Comparison of ENCODE assay signal across 15 cellular contexts in the genomic region with DNA sequence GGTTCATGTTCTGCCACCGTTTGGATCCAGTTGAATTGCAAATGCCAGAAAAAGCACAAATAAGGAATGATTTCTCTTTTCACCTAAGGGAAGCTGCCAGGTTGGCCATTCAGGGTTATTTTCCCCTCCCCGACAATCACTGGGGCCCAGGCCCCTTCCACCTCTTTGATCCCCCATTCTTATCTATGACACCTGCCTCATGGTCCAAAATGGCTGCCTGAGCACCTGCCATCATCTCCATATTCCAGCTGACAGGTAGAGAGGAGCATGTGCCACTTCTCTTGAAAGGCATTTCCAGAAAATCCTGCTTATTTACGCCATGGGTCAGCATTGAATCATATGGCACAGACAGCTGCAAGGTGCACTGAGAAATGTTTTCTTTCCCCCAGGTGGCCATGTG. TPM values are rescaled to one million over a fixed set of nuclear protein-coding genes. Genes with fewer than 3 reads are reported as not detected.
A peak's percentile ranks its signal among the peaks of the same experiment; 100 is the strongest.
DNase-seq lines count a peak whose midpoint lies in the region; ATAC-seq, FAIRE-seq and TF ChIP-seq lines count a peak whose summit lies in the region.
"Had no signal": no experiment of that assay in that cellular context is flagged by ENCODE, and none has a peak within 500 bp of the region (broad histone marks: within the 10 kb centered on the region; RNA-seq: fewer than 3 reads in every experiment).

No MANE protein-coding gene starts in this region.

- H3K4me1 ChIP-seq in HEK293 (ENCODE audit: control insufficient read depth, insufficient read depth, low read length) (no peaks in the 10 kb centered on the region; the same call in 1 of the 2 replicates), H1 (replicated peaks in 1 of 4; ENCODE audit: control insufficient read depth in 3 of 4, insufficient read depth in 4 of 4, low read length in 3 of 4) (peaks cover 0 to 2% (median 0%) of the 10 kb centered on the region in 4 experiments; a peak in 3 of 7 replicates), neural progenitor cell (no peaks in the 10 kb centered on the region)

- no peak overlapping the region for H2BK120ac ChIP-seq in H1 (replicated peaks; ENCODE audit: low read depth, low read length)

- H3K4me3 Mint-ChIP-seq in WTC11 (no peak overlapping the region), neural progenitor cell (no peak overlapping the region)
- H3K4me3 Mint-ChIP-seq: CD4-positive, alpha-beta memory T cell; H9 had no signal

- H3K27ac Mint-ChIP-seq in WTC11 = no peak overlapping the region
- no peak overlapping the region for H3K27ac Mint-ChIP-seq in neural progenitor cell
- H3K27ac Mint-ChIP-seq: CD4-positive, alpha-beta memory T cell had no signal

- H3F3A ChIP-seq in neural progenitor cell (ENCODE audit: low read depth) = no peaks in the 10 kb centered on the region

- H2AFZ ChIP-seq in H1 (ENCODE audit: low read length) (no peak overlapping the region), neural progenitor cell (replicated peaks) (no peak overlapping the region)

- H3K36me3 Mint-ChIP-seq in WTC11 (peaks cover 16% of the 10 kb centered on the region), neural progenitor cell (peaks cover 10% of the 10 kb centered on the region)

- H3K4me1 Mint-ChIP-seq in WTC11 (peaks cover 19% of the 10 kb centered on the region), neural progenitor cell (peaks cover 4% of the 10 kb centered on the region)
- H3K4me1 Mint-ChIP-seq: CD4-positive, alpha-beta memory T cell had no signal

- no peak overlapping the region for H3K18ac ChIP-seq in H1 (ENCODE audit: extremely low read depth, low read length)

- H4K91ac ChIP-seq in H1 (replicated peaks; ENCODE audit: insufficient read length, low read length) = no peak overlapping the region

- H3K4ac ChIP-seq in H1 (replicated peaks; ENCODE audit: insufficient read length, low read depth, low read length) = no peak overlapping the region

- H4K5ac ChIP-seq in H1 (ENCODE audit: insufficient read length, low read depth, low read length) = no peak overlapping the region

- H2AK5ac ChIP-seq in H1 (ENCODE audit: low read depth, low read length) = no peak overlapping the region

- H3K27me3 Mint-ChIP-seq in WTC11 (ENCODE audit: low read depth) (no peaks in the 10 kb centered on the region), neural progenitor cell (ENCODE audit: insufficient read depth, low read depth) (no peaks in the 10 kb centered on the region)

- H3K9me3 Mint-ChIP-seq in WTC11 (peaks cover 5% of the 10 kb centered on the region), neural progenitor cell (no peaks in the 10 kb centered on the region)
- H3K9me3 Mint-ChIP-seq: H9 had no signal

- no peak for TF ChIP-seq RAD21 in H1 (IDR thresholded peaks at IDR 0.05 in 1 of 2, conservative IDR thresholded peaks at IDR 0.05 in 1 of 2; ENCODE audit: low read depth in 2 of 2, low read length in 2 of 2)

- no peak overlapping the region for H3K56ac ChIP-seq in H1 (replicated peaks; ENCODE audit: insufficient read length, low read depth, low read length)

- H3K79me2 ChIP-seq in H1 (ENCODE audit: control insufficient read depth in 1 of 2, insufficient read depth in 2 of 2, low read length in 2 of 2) (peaks cover 6 to 86% of the 10 kb centered on the region in 2 experiments; a peak in 3 of 4 replicates), neural progenitor cell (ENCODE audit: low read depth) (peaks cover 99% of the 10 kb centered on the region)

- H2BK12ac ChIP-seq in H1 (ENCODE audit: low read depth, low read length) = no peak overlapping the region

- TF ChIP-seq EP300 in H1 (IDR thresholded peaks at IDR 0.05; ENCODE audit: borderline replicate concordance in 1 of 2, low read depth in 2 of 2, low read length in 2 of 2) = no peak

- no peak overlapping the region for H3K27ac ChIP-seq in HEK293 (ENCODE audit: extremely low read depth, low read depth, low read length)
- no peak overlapping the region for H3K27ac ChIP-seq in H1 (ENCODE audit: low read depth, low read length)
- H3K27ac ChIP-seq in neural progenitor cell = no peak overlapping the region

- H3K9ac ChIP-seq in H1 (replicated peaks in 1 of 4; ENCODE audit: extremely low read depth in 1 of 4, low read depth in 3 of 4, low read length in 3 of 4) = no peak overlapping the region
- H3K9ac ChIP-seq in neural progenitor cell = no peak overlapping the region

- peaks cover 48 to 55% of the 10 kb centered on the region in 2 experiments for H4K20me1 ChIP-seq in H1 (replicated peaks in 1 of 2; ENCODE audit: control insufficient read depth in 1 of 2, insufficient read depth in 2 of 2, low read length in 2 of 2)
- H4K20me1 ChIP-seq in neural progenitor cell (ENCODE audit: low read depth) = peaks cover 100% of the 10 kb centered on the region

- H2BK20ac ChIP-seq in H1 (ENCODE audit: low read length) = no peak overlapping the region

- H3K9me3 ChIP-seq in HEK293 (ENCODE audit: control insufficient read depth, insufficient read depth, low read depth, low read length) (no peaks in the 10 kb centered on the region), H1 (ENCODE audit: insufficient read depth in 2 of 2, low read depth in 1 of 2, low read length in 1 of 2) (no peaks in the 10 kb centered on the region), neural progenitor cell (ENCODE audit: low read depth) (no peaks in the 10 kb centered on the region)

- H3K4me2 ChIP-seq in H1 (ENCODE audit: insufficient read depth in 1 of 2, low read depth in 2 of 2, low read length in 2 of 2) = no peak overlapping the region
- no peak overlapping the region for H3K4me2 ChIP-seq in neural progenitor cell

- no peak for ATAC-seq in WTC11

- POLR2A ChIA-PET in HEK293 (lab: Yijun Ruan, JAX) = no interaction called here
- POLR2A ChIA-PET in WTC11 (lab: Charles Lee) = no interaction called here
- POLR2A ChIA-PET in H1 (lab: Charles Lee; ENCODE audit: partially characterized antibody) = no interaction called here

- TF ChIP-seq CTCF in HEK293 (tag by site-specific recombination; IDR thresholded peaks at IDR 0.05) (no peak), WTC11 (IDR thresholded peaks at IDR 0.05) (no peak), H1 (IDR thresholded peaks at IDR 0.05; ENCODE audit: control extremely low read depth in 1 of 3, insufficient read depth in 1 of 3, low read depth in 1 of 3, low read length in 3 of 3) (no peak), neural progenitor cell (IDR thresholded peaks at IDR 0.05) (no peak)

- no peak for TF ChIP-seq POLR2A in H1 (IDR thresholded peaks at IDR 0.05; ENCODE audit: control extremely low read depth in 1 of 2, low read depth in 2 of 2, low read length in 2 of 2)

- no peak for FAIRE-seq in H1 (lab: Jason Lieb, UNC)

- WGBS in H1 (ENCODE audit: extremely low coverage in 1 of 2, insufficient coverage in 1 of 2, insufficient read length in 1 of 2, insufficient replicate concordance in 2 of 2, low coverage in 1 of 2, low lambda C conversion rate in 2 of 2, missing lambda C conversion rate in 1 of 2), 2 experiments = 84% methylated on average over 3 of the region's 3 CpGs; no CpG with 5 or more reads in 1 of the 2 experiments

- no peak overlapping the region for H2BK15ac ChIP-seq in H1 (ENCODE audit: low read length)

- H3K23ac ChIP-seq in H1 (ENCODE audit: insufficient read length) = no peak overlapping the region

- peaks cover 18% of the 10 kb centered on the region for H3K79me1 ChIP-seq in H1 (ENCODE audit: low read depth, low read length)

- 0 out of 2 replicates have a peak overlapping the region, but pooled peaks have one; percentile 41 for H2BK5ac ChIP-seq in H1 (ENCODE audit: low read depth, low read length)

- no peak overlapping the region for H3K4me3 ChIP-seq in HEK293 (ENCODE audit: low read depth, low read length)
- no peak overlapping the region for H3K4me3 ChIP-seq in H1 (ENCODE audit: extremely low read depth in 1 of 4, insufficient read depth in 2 of 4, low read depth in 3 of 4, low read length in 4 of 4)
- no peak overlapping the region for H3K4me3 ChIP-seq in neural progenitor cell

- DNase-seq in WTC11 (ENCODE audit: low spot score) = no peak
- DNase-seq in H1 (ENCODE audit: low read depth in 1 of 2, low spot score in 2 of 2) = no peak
- no peak for DNase-seq in activated naive CD4-positive, alpha-beta T cell (lab: John Stamatoyannopoulos, UW)
- no peak for DNase-seq in neural progenitor cell (ENCODE audit: low spot score)
- DNase-seq in NCI-H1417 (lab: John Stamatoyannopoulos, UW) = no peak
- DNase-seq: C1 segment of cervical spinal cord; Calu3; CD4-positive, alpha-beta memory T cell; COR-L47; DMS53; DMS79 treated with DMSO at 0.1 percent for 48 hours; GF-D8; GOT3; H9 had no signal

- H3K36me3 ChIP-seq in HEK293 (ENCODE audit: control insufficient read depth in 2 of 2, insufficient read depth in 1 of 2, low read length in 2 of 2) = no peaks in the 10 kb centered on the region
- peaks cover 4 to 10% (median 8%) of the 10 kb centered on the region in 4 experiments; a peak in 4 of 8 replicates for H3K36me3 ChIP-seq in H1 (ENCODE audit: control insufficient read depth in 2 of 4, insufficient read depth in 4 of 4, low read length in 3 of 4)
- H3K36me3 ChIP-seq in neural progenitor cell = no peaks in the 10 kb centered on the region

- no peak overlapping the region for H3K14ac ChIP-seq in H1 (ENCODE audit: insufficient read length)

- H3K27me3 ChIP-seq in H1 (replicated peaks in 1 of 4; ENCODE audit: control insufficient read depth in 3 of 4, extremely low read depth in 1 of 4, insufficient read depth in 3 of 4, low read length in 3 of 4) (no peaks in the 10 kb centered on the region), neural progenitor cell (no peaks in the 10 kb centered on the region)

- H4K8ac ChIP-seq in H1 (ENCODE audit: extremely low read depth, insufficient read depth, low read length) = no peak overlapping the region

- CTCF ChIA-PET in HEK293 (lab: Yijun Ruan, JAX) = interaction anchor here (0.6 kb wide), 1 partner anchor 100 kb away, joined by 3 read pairs; no protein-coding TSS in a partner anchor
- CTCF ChIA-PET in WTC11 (lab: Charles Lee) = no interaction called here
- CTCF ChIA-PET in H1 (lab: Charles Lee; ENCODE audit: partially characterized antibody) = interaction anchor here (0.7 to 1.8 kb wide), 2 partner anchors 9 to 35 kb away, joined by 3 to 5 read pairs; no protein-coding TSS in a partner anchor

- no peaks in the 10 kb centered on the region for H3K23me2 ChIP-seq in H1 (ENCODE audit: low read depth, low read length)

TF ChIP-seq in H1, 55 proteins besides CTCF, POLR2A, EP300 and RAD21 (continues in another document):
- no peak for TF ChIP-seq SP4 (IDR thresholded peaks at IDR 0.05; ENCODE audit: low read length)
- TF ChIP-seq CBX5 (IDR thresholded peaks at IDR 0.05; ENCODE audit: low read depth, low read length) = no peak

RNA-seq across cellular contexts. Expression of gene PTPRS, which starts 15.7 kb away (rescaled TPM):
- total RNA-seq in WTC11 (2021) (201 to 253 TPM (median 244 TPM) in 3 replicates), neural progenitor cell (ENCODE audit: low replicate concordance) (167 and 403 TPM in 2 replicates)
- 218 and 223 TPM in 2 replicates for total RNA-seq in H1 (2021; fragmentation: NEBNext Ultra II Directional; extraction: Animal tissue kit (Norgen Biotek cat#: 25700))
- polyA plus RNA-seq in H1 (2011; rRNA removed) = 96.8 and 146 TPM in 2 replicates
- 87.7 TPM for polyA plus RNA-seq in H1 (2011; cell fraction: cytosol; rRNA removed)
- 278 TPM for polyA plus RNA-seq in H1 (2011; cell fraction: nucleus; rRNA removed)
- 73.0 to 132 TPM (median 116 TPM) in 4 replicates for polyA plus RNA-seq in H1 (2012, experiment 1 of 2)
- 60.0 TPM for polyA plus RNA-seq in H1 (2012, experiment 2 of 2)
- polyA plus RNA-seq in H1 (2013, experiment 1 of 2) = 124 TPM
- polyA plus RNA-seq in H1 (2013, experiment 2 of 2) = 122 TPM
- polyA minus RNA-seq in H1 (2011; rRNA and poly(A)+ RNA removed) = 192 and 241 TPM in 2 replicates
- 212 TPM for polyA minus RNA-seq in H1 (2011; cell fraction: cytosol; rRNA and poly(A)+ RNA removed)
- polyA minus RNA-seq in H1 (2011; cell fraction: nucleus; rRNA and poly(A)+ RNA removed) = 157 TPM
